In the genomic region with DNA sequence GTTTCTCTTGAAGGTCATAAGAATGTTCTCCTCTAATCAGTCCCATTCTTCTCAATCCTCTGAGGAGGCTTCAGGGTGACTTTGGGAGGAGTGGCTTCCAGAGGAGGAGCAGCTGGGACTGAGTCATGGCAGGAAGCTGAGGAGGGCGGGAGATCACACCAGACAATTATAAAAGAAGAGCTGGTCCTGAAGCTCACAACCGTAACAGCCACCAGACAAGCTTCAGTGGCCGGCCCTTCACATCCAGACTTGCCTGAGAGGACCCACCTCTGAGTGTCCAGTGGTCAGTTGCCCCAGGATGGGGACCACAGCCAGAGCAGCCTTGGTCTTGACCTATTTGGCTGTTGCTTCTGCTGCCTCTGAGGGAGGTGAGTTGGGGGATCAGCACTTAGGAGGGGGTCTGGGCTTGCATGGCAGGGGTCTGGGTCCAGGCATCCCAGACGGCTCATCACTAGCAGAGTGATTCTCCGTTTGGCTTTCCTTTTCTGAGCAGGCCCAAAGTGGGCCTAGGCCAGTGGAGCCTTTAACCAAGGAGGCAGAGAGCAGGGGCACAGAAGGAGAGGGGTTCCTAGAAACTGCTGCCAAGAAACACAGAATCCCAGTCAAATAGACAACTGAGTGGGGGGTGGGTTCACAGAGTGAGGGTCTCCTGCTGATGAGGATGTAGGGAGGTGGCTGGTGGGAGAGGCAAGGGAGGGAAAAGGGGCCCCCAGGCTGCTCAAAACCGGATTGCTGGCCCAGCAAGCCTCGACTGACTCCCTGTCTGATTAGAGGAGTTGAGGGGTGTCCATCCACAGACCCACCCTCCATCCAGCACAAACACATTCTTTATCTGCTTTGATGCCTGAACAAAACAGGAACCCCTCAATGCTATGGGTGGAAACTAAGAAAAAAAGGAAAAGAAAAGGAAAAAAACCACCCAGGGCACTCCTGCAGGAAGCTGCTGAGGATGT, we compare ENCODE assay signal across 8 cellular contexts. TPM values are rescaled to one million over a fixed set of nuclear protein-coding genes. Genes with fewer than 3 reads are reported as not detected.
DNase-seq lines count a peak whose midpoint lies in the region; ATAC-seq and TF ChIP-seq lines count a peak whose summit lies in the region.

A gene (plus strand): TSS at position 198 of the 953 bp plus-strand sequence. CDS start 101 bp downstream, at position 299.

- TF ChIP-seq CTCF in parathyroid adenoma (IDR thresholded peaks at IDR 0.05), result no peak

- in situ Hi-C loops in SK-MEL-5 (cut with HindIII; ENCODE audit: low pct_unique_long_range_greater_than_20kb, low sequenced_read_pairs), result no loop called here

- DNase-seq in H4 (ENCODE audit: low spot score), result peak; percentile 79
- peak; percentile 91 for DNase-seq in SK-MEL-5 (ENCODE audit: low read depth, low spot score)
- DNase-seq in fibroblast of gingiva (ENCODE audit: low read depth), result peak; percentile 73
- DNase-seq in GOT3 (lab: John Stamatoyannopoulos, UW), result no peak
- no peak for DNase-seq in activated CD8-positive, alpha-beta memory T cell treated with anti-CD3 and anti-CD28 coated beads, Interleukin-2, amount 50 U/mL, for 48 hours
- no peak for DNase-seq in NCI-H146 (lab: John Stamatoyannopoulos, UW)

- H3K4me3 ChIP-seq in parathyroid adenoma (ENCODE audit: low read depth, low read length), result no peak within 1 kb of the TSS

- H3K9ac ChIP-seq in parathyroid adenoma, result no peak within 1 kb of the TSS

- H3K36me3 ChIP-seq in parathyroid adenoma (ENCODE audit: control insufficient read depth, insufficient read depth, low read length), result no peaks in the 10 kb centered on the region

- no peak for ATAC-seq in HG02840 (IDR thresholded peaks at IDR 0.05; ENCODE audit: low FRiP score, unreplicated experiment)

- peak within 1 kb of the TSS; percentile 19 for H3K27ac ChIP-seq in parathyroid adenoma

- no peak within 1 kb of the TSS for H3K4me2 ChIP-seq in parathyroid adenoma (ENCODE audit: low read length)

- H3K9me3 ChIP-seq in parathyroid adenoma (ENCODE audit: control insufficient read depth, low read length), result no peaks in the 10 kb centered on the region

- no peaks in the 10 kb centered on the region for H3K79me2 ChIP-seq in parathyroid adenoma

- H2AFZ ChIP-seq in parathyroid adenoma, result no peak within 1 kb of the TSS

- no peaks in the 10 kb centered on the region for H3K27me3 ChIP-seq in parathyroid adenoma (ENCODE audit: control insufficient read depth, insufficient read depth, low read length)

- no peaks in the 10 kb centered on the region for H3K4me1 ChIP-seq in parathyroid adenoma

RNA-seq across cellular contexts. Expression of the gene that starts here (rescaled TPM):
- total RNA-seq in H4 (2014; rRNA removed; shearing (Covaris generic)), result 27.5 and 28.6 TPM in 2 replicates
- 192 TPM in 2 replicates for total RNA-seq in SK-MEL-5 (2014; rRNA removed; shearing (Covaris generic))
- polyA plus RNA-seq in SK-MEL-5 (2015; cell fraction: cytosol; rRNA removed), result 401 and 407 TPM in 2 replicates
- polyA plus RNA-seq in SK-MEL-5 (2015; cell fraction: nucleus; rRNA removed), result 338 and 339 TPM in 2 replicates

Comparison
In these comparisons a context has a peak if more than half of its experiments do, and no peak if none do; other contexts are left out.
1. DNase-seq: peak in H4 (single experiment), SK-MEL-5 (single experiment) and fibroblast of gingiva (single experiment); none in GOT3 (single experiment), activated CD8-positive, alpha-beta memory T cell treated with anti-CD3 and anti-CD28 coated beads, Interleukin-2, amount 50 U/mL, for 48 hours (single experiment) and NCI-H146 (single experiment).